31 cellular contexts compared by ENCODE assay signal in genomic region chr18:13917401-13917800, GRCh38. TPM values are rescaled to one million over a fixed set of nuclear protein-coding genes. Genes with fewer than 3 reads are reported as not detected.
"Had no signal": no experiment of that assay in that cellular context is flagged by ENCODE, and none has a peak within 500 bp of the region (broad histone marks: within the 10 kb centered on the region; RNA-seq: fewer than 3 reads in every experiment).

No MANE protein-coding gene starts in this region.

- DNase-seq: stimulated activated CD4-positive, alpha-beta T cell treated with anti-CD3 and anti-CD28 coated beads, Interleukin-2, amount 100 ng/mL, for 48 hours; stimulated activated CD4-positive, alpha-beta T cell treated with anti-CD3 and anti-CD28 coated beads, Interleukin-4, amount 100 ng/mL, for 1 hour; stimulated activated CD4-positive, alpha-beta T cell treated with anti-CD3 and anti-CD28 coated beads, Interleukin-4, amount 100 ng/mL, for 24 hours; stimulated activated CD4-positive, alpha-beta T cell treated with anti-CD3 and anti-CD28 coated beads, Interleukin-4, amount 100 ng/mL, for 4 hours; stimulated activated CD8-positive, alpha-beta memory T cell treated with anti-CD3 and anti-CD28 coated beads, Interleukin-4, amount 100 ng/mL, for 48 hours; stimulated activated naive B cell treated with anti-CD40 and anti-IgM and Interleukin-4, amounts not matched to agents 10 μg/mL and 1 μg/mL and 100 μg/mL, for 72 hours; stimulated activated naive CD4-positive, alpha-beta T cell; stimulated activated naive CD4-positive, alpha-beta T cell treated with Interleukin-2 at 50 U/mL for 16 hours; stimulated activated naive CD8-positive, alpha-beta T cell treated with anti-CD3 and anti-CD28 coated beads, Interleukin-15, amount 100 ng/mL, for 72 hours; stimulated activated naive CD8-positive, alpha-beta T cell treated with anti-CD3 and anti-CD28 coated beads, Interleukin-15, Interleukin-2, amounts not matched to agents 100 U/mL and 50 U/mL, for 24 hours; stomach; substantia nigra; testis; thyroid gland; tibial artery; transverse colon; trophoblast cell; upper lobe of left lung; upper lobe of right lung; uterus had no signal

- H3K9me3 Mint-ChIP-seq: stimulated activated effector memory CD8-positive, alpha-beta T cell treated with anti-CD3 and anti-CD28 coated beads, Interleukin-12 subunit alpha, Interleukin-12 subunit beta, amount 100 ng/mL, for 72 hours; stimulated activated memory B cell treated with anti-CD40 and anti-IgM and Interleukin-4, amounts not matched to agents 10 μg/mL and 1 μg/mL and 100 μg/mL, for 72 hours; stimulated activated naive B cell treated with anti-CD40 and anti-IgM and Interleukin-4, amounts not matched to agents 10 μg/mL and 1 μg/mL and 100 μg/mL, for 72 hours; stimulated activated naive CD8-positive, alpha-beta T cell treated with anti-CD3 and anti-CD28 coated beads, Interleukin-15, amount 100 ng/mL, for 72 hours; stimulated activated naive CD8-positive, alpha-beta T cell treated with anti-CD3 and anti-CD28 coated beads, Interleukin-15, Interleukin-2, amounts not matched to agents 100 ng/mL and 50 ng/mL, for 24 hours; type B pancreatic cell had no signal

- H3K4me1 ChIP-seq: thyroid gland, tibial nerve, transverse colon, upper lobe of right lung, uterus, vagina had no signal

- H3K9me3 ChIP-seq: stomach, suprapubic skin, testis, thoracic aorta, thyroid gland, tibial artery, tibial nerve, transverse colon, upper lobe of left lung, upper lobe of right lung, uterus, vagina had no signal

- H3K4me1 Mint-ChIP-seq: stimulated activated effector memory CD8-positive, alpha-beta T cell treated with anti-CD3 and anti-CD28 coated beads, Interleukin-12 subunit alpha, Interleukin-12 subunit beta, amount 100 ng/mL, for 72 hours; stimulated activated memory B cell treated with anti-CD40 and anti-IgM and Interleukin-4, amounts not matched to agents 10 μg/mL and 1 μg/mL and 100 μg/mL, for 72 hours; stimulated activated naive B cell treated with anti-CD40 and anti-IgM and Interleukin-4, amounts not matched to agents 10 μg/mL and 1 μg/mL and 100 μg/mL, for 72 hours; stimulated activated naive CD8-positive, alpha-beta T cell treated with anti-CD3 and anti-CD28 coated beads, Interleukin-15, amount 100 ng/mL, for 72 hours had no signal

- H3K27me3 Mint-ChIP-seq: type B pancreatic cell had no signal

- H3K27ac Mint-ChIP-seq: stimulated activated effector memory CD8-positive, alpha-beta T cell treated with anti-CD3 and anti-CD28 coated beads, Interleukin-12 subunit alpha, Interleukin-12 subunit beta, amount 100 ng/mL, for 72 hours; stimulated activated memory B cell treated with anti-CD40 and anti-IgM and Interleukin-4, amounts not matched to agents 10 μg/mL and 1 μg/mL and 100 μg/mL, for 72 hours; stimulated activated naive B cell treated with anti-CD40 and anti-IgM and Interleukin-4, amounts not matched to agents 10 μg/mL and 1 μg/mL and 100 μg/mL, for 72 hours; stimulated activated naive CD8-positive, alpha-beta T cell treated with anti-CD3 and anti-CD28 coated beads, Interleukin-15, amount 100 ng/mL, for 72 hours; stimulated activated naive CD8-positive, alpha-beta T cell treated with anti-CD3 and anti-CD28 coated beads, Interleukin-15, Interleukin-2, amounts not matched to agents 100 ng/mL and 50 ng/mL, for 24 hours; type B pancreatic cell had no signal

- ATAC-seq: stimulated activated effector memory CD8-positive, alpha-beta T cell treated with anti-CD3 and anti-CD28 coated beads, Interleukin-12 subunit alpha, Interleukin-12 subunit beta, amount 100 ng/mL, for 72 hours; stimulated activated memory B cell treated with anti-CD40 and anti-IgM and Interleukin-4, amounts not matched to agents 10 μg/mL and 1 μg/mL and 100 μg/mL, for 72 hours; stimulated activated naive B cell treated with anti-CD40 and anti-IgM and Interleukin-4, amounts not matched to agents 10 μg/mL and 1 μg/mL and 100 μg/mL, for 72 hours; stimulated activated naive CD8-positive, alpha-beta T cell treated with anti-CD3 and anti-CD28 coated beads, Interleukin-15, amount 100 ng/mL, for 72 hours; stimulated activated naive CD8-positive, alpha-beta T cell treated with anti-CD3 and anti-CD28 coated beads, Interleukin-15, Interleukin-2, amounts not matched to agents 100 U/mL and 50 U/mL, for 24 hours; upper lobe of right lung had no signal

- H3K36me3 Mint-ChIP-seq: stimulated activated effector memory CD8-positive, alpha-beta T cell treated with anti-CD3 and anti-CD28 coated beads, Interleukin-12 subunit alpha, Interleukin-12 subunit beta, amount 100 ng/mL, for 72 hours; stimulated activated memory B cell treated with anti-CD40 and anti-IgM and Interleukin-4, amounts not matched to agents 10 μg/mL and 1 μg/mL and 100 μg/mL, for 72 hours; stimulated activated naive B cell treated with anti-CD40 and anti-IgM and Interleukin-4, amounts not matched to agents 10 μg/mL and 1 μg/mL and 100 μg/mL, for 72 hours; type B pancreatic cell had no signal

- H3K4me3 Mint-ChIP-seq: stimulated activated effector memory CD8-positive, alpha-beta T cell treated with anti-CD3 and anti-CD28 coated beads, Interleukin-12 subunit alpha, Interleukin-12 subunit beta, amount 100 ng/mL, for 72 hours; stimulated activated memory B cell treated with anti-CD40 and anti-IgM and Interleukin-4, amounts not matched to agents 10 μg/mL and 1 μg/mL and 100 μg/mL, for 72 hours; stimulated activated naive B cell treated with anti-CD40 and anti-IgM and Interleukin-4, amounts not matched to agents 10 μg/mL and 1 μg/mL and 100 μg/mL, for 72 hours; stimulated activated naive CD8-positive, alpha-beta T cell treated with anti-CD3 and anti-CD28 coated beads, Interleukin-15, amount 100 ng/mL, for 72 hours; stimulated activated naive CD8-positive, alpha-beta T cell treated with anti-CD3 and anti-CD28 coated beads, Interleukin-15, Interleukin-2, amounts not matched to agents 100 ng/mL and 50 ng/mL, for 24 hours; type B pancreatic cell had no signal

- H3K36me3 ChIP-seq: stomach, suprapubic skin, thoracic aorta, thyroid gland, tibial artery, tibial nerve, transverse colon, upper lobe of left lung, upper lobe of right lung, uterus, vagina had no signal

- H3K4me3 ChIP-seq: stomach, suprapubic skin, testis, thoracic aorta, thyroid gland, tibial artery, tibial nerve, transverse colon, upper lobe of left lung, upper lobe of right lung, uterus, vagina had no signal

- H3K27me3 ChIP-seq: suprapubic skin, testis, thyroid gland, tibial artery, tibial nerve, transverse colon, upper lobe of left lung, upper lobe of right lung, uterus, vagina had no signal

- H3K27ac ChIP-seq: stomach, suprapubic skin, testis, thoracic aorta, thyroid gland, tibial artery, tibial nerve, transverse colon, upper lobe of left lung, upper lobe of right lung, uterus, vagina had no signal

RNA-seq across cellular contexts. Expression of gene MC2R, which starts 2.1 kb away (rescaled TPM):
- total RNA-seq: stomach, subcutaneous adipose tissue, suprapubic skin, temporal lobe, testis, thoracic aorta, thyroid gland, tibial nerve, transverse colon, upper lobe of left lung, upper lobe of right lung, urinary bladder, uterus, vagina had no signal
- polyA plus RNA-seq: urinary bladder had no signal
